1 cellular context compared by ENCODE assay signal in genomic region chr1:204341380-204341779, GRCh38.
TF ChIP-seq lines count a peak whose summit lies in the region.

No MANE protein-coding gene starts in this region.

TF ChIP-seq in SK-N-SH treated with all-trans-retinoic acid at 6 μM for 48 hours, 23 proteins besides CTCF, POLR2A, EP300 and RAD21 (continued from another document):
- no peak for TF ChIP-seq POU6F1 (CRISPR knock-in tag; IDR thresholded peaks at IDR 0.05; ENCODE audit: borderline replicate concordance, low read depth)
- TF ChIP-seq ZFP3 (CRISPR knock-in tag; IDR thresholded peaks at IDR 0.05): no peak
- TF ChIP-seq ZNF565 (CRISPR knock-in tag; conservative IDR thresholded peaks at IDR 0.05; ENCODE audit: low read depth): no peak
